10 cellular contexts compared by ENCODE assay signal in genomic region chr5:73454379-73455036, GRCh38. TPM values are rescaled to one million over a fixed set of nuclear protein-coding genes. Genes with fewer than 3 reads are reported as not detected.
DNase-seq lines count a peak whose midpoint lies in the region; ATAC-seq, FAIRE-seq and TF ChIP-seq lines count a peak whose summit lies in the region.
"Had no signal": no experiment of that assay in that cellular context is flagged by ENCODE, and none has a peak within 500 bp of the region (broad histone marks: within the 10 kb centered on the region; RNA-seq: fewer than 3 reads in every experiment).

No MANE protein-coding gene starts in this region.

- H3K4me2 ChIP-seq in astrocyte (ENCODE audit: low read length) = no peak overlapping the region

- no peak overlapping the region for H3K4me3 ChIP-seq in astrocyte (ENCODE audit: insufficient read depth, low read depth, low read length)
- H3K4me3 ChIP-seq in testis = no peak overlapping the region

- peaks cover 2% of the 10 kb centered on the region for H3K9me3 Mint-ChIP-seq in astrocyte (ENCODE audit: unreplicated experiment)

- peaks cover 1% of the 10 kb centered on the region for H3K4me1 Mint-ChIP-seq in astrocyte (ENCODE audit: low read depth, unreplicated experiment)

- no peaks in the 10 kb centered on the region for H3K36me3 Mint-ChIP-seq in astrocyte (ENCODE audit: low read depth, unreplicated experiment)

- H3K9me3 ChIP-seq in astrocyte (ENCODE audit: insufficient read depth, low read depth, low read length) (no peaks in the 10 kb centered on the region), testis (no peaks in the 10 kb centered on the region)
- H3K9me3 ChIP-seq: neutrophil had no signal

- H3K4me1 ChIP-seq in astrocyte (ENCODE audit: insufficient read depth, low read length) = peaks cover 9% of the 10 kb centered on the region
- H3K4me1 ChIP-seq in testis = no peaks in the 10 kb centered on the region

- peak; percentile 37 for DNase-seq in Ammon's horn (ENCODE audit: low spot score)
- peak; percentile 24 for DNase-seq in HK-2 (ENCODE audit: unreplicated experiment)
- peak; percentile 90 for DNase-seq in NCI-H748 (lab: John Stamatoyannopoulos, UW; ENCODE audit: unreplicated experiment)
- no peak for DNase-seq in astrocyte (ENCODE audit: low read depth)
- DNase-seq in iPS-NIHi7 (ENCODE audit: extremely low spot score) = peak; percentile 72
- DNase-seq in testis = peak; percentile 46

- no peak for ATAC-seq in HG03469 (IDR thresholded peaks at IDR 0.05; ENCODE audit: unreplicated experiment)

- no peak overlapping the region for H3K4me3 Mint-ChIP-seq in astrocyte (ENCODE audit: unreplicated experiment)

- H3K9ac ChIP-seq in astrocyte (ENCODE audit: low read length) = no peak overlapping the region

- H3K27ac ChIP-seq in astrocyte (ENCODE audit: low read depth, low read length) (no peak overlapping the region), testis (no peak overlapping the region)
- H3K27ac ChIP-seq: neutrophil had no signal

- H2AFZ ChIP-seq in astrocyte (ENCODE audit: low read depth, low read length) = no peak overlapping the region

- H3K79me2 ChIP-seq in astrocyte (ENCODE audit: insufficient read depth, low read length) = no peaks in the 10 kb centered on the region

- intact Hi-C loops in testis (cut with DNase I; ENCODE audit: low total_unique reads) = no loop called here

- no peaks in the 10 kb centered on the region for H4K20me1 ChIP-seq in astrocyte (ENCODE audit: insufficient read depth, low read length)

- TF ChIP-seq CTCF in GM12873 (IDR thresholded peaks at IDR 0.05; ENCODE audit: insufficient read depth, low read depth, low read length, missing control alignments) (peak; percentile 92), astrocyte (IDR thresholded peaks at IDR 0.05; ENCODE audit: insufficient read depth, low read depth, low read length) (peak; percentile 88), testis (IDR thresholded peaks at IDR 0.05) (peak in 2 of 3 experiments; percentile 47 to 58)

- H3K27me3 ChIP-seq in astrocyte (ENCODE audit: insufficient read depth, low read length) (peaks cover 11% of the 10 kb centered on the region), testis (no peaks in the 10 kb centered on the region)

- H3K27me3 Mint-ChIP-seq in astrocyte (ENCODE audit: low read depth, unreplicated experiment) = peaks cover 43% of the 10 kb centered on the region

- no peaks in the 10 kb centered on the region for H3K36me3 ChIP-seq in astrocyte (ENCODE audit: insufficient read depth, low read length)
- no peaks in the 10 kb centered on the region for H3K36me3 ChIP-seq in testis (ENCODE audit: low read depth, missing control alignments)
- H3K36me3 ChIP-seq: neutrophil had no signal

- FAIRE-seq in astrocyte (lab: Jason Lieb, UNC) = peak; percentile 72

- H3K27ac Mint-ChIP-seq in astrocyte (ENCODE audit: unreplicated experiment) = no peak overlapping the region

- TF ChIP-seq POLR2A in testis (IDR thresholded peaks at IDR 0.05) = no peak

- 54 to 60% methylated on average over 6 of the region's 6 CpGs for WGBS in testis, 2 donors

RNA-seq across cellular contexts. Expression of gene FOXD1, which starts 5.9 kb away (rescaled TPM):
- total RNA-seq in astrocyte = 13.5 and 16.9 TPM in 2 replicates
- 10 to 100 TPM in 1 of 2 donors, 1 to 10 TPM in 1; 7.4 to 12.8 TPM for total RNA-seq in testis
- polyA plus RNA-seq in testis (ENCODE audit: insufficient read depth, low read depth, low replicate concordance) = 9.1 TPM
- polyA plus RNA-seq: IgD-negative memory B cell had no signal

RNA-seq across cellular contexts. Expression of gene BTF3, which starts 43.7 kb away (rescaled TPM):
- total RNA-seq in astrocyte = 475 and 524 TPM in 2 replicates
- 100 to 1,000 TPM; 232 to 277 TPM for total RNA-seq in testis
- polyA plus RNA-seq in testis (ENCODE audit: insufficient read depth, low read depth, low replicate concordance) = 387 TPM
